In the genomic region with DNA sequence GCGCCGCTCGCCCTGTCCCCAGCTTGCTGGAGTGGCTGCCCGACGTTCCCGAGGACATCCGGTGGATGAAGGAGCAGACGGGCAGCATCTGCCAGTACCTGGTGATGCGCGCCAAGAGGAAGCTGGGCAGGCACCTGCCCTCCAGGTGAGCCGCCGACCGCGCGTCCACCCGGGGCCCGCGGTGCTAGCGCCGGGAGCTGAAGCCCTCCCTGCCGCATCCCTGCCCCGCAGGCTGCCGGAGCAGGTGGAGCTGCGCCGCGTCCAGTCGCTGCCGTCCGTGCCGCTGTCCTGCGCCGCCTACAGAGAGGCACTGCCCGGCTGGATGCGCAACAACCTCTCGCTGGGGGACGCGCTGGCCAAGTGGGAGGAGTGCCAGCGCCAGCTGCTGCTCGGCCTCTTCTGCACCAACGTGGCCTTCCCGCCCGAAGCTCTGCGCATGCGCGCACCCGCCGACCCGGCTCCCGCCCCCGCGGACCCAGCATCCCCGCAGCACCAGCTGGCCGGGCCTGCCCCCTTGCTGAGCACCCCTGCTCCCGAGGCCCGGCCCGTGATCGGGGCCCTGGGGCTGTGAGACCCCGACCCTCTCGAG, we compare ENCODE assay signal across 16 cellular contexts. TPM values are rescaled to one million over a fixed set of nuclear protein-coding genes. Genes with fewer than 3 reads are reported as not detected.
A peak's percentile ranks its signal among the peaks of the same experiment; 100 is the strongest.
DNase-seq lines count a peak whose midpoint lies in the region; ATAC-seq and TF ChIP-seq lines count a peak whose summit lies in the region.
"Had no signal": no experiment of that assay in that cellular context is flagged by ENCODE, and none has a peak within 500 bp of the region (broad histone marks: within the 10 kb centered on the region; RNA-seq: fewer than 3 reads in every experiment).

No MANE protein-coding gene starts in this region.

- DNase-seq in NCI-H524 (lab: John Stamatoyannopoulos, UW), result peak; percentile 46 to 82
- peak; percentile 81 for DNase-seq in colonic mucosa
- peak; percentile 80 for DNase-seq in spleen
- DNase-seq in C1 segment of cervical spinal cord (lab: John Stamatoyannopoulos, UW), result no peak
- DNase-seq in AG08396 (ENCODE audit: low spot score), result no peak
- DNase-seq: CD4-positive, alpha-beta memory T cell; H7; Karpas-422; naive B cell; NCI-H2227 treated with DMSO at 0.1 percent for 48 hours; stimulated activated CD4-positive, alpha-beta T cell treated with anti-CD3 and anti-CD28 coated beads, Interleukin-4, amount 100 ng/mL, for 1 hour had no signal

- no peak overlapping the region for H3K9ac ChIP-seq in HUES6 (ENCODE audit: low read length)
- peak overlapping the region; percentile 13 to 84 for H3K9ac ChIP-seq in colonic mucosa (ENCODE audit: low read depth in 2 of 2, low read length in 2 of 2)

- no peak for TF ChIP-seq CTCF in colonic mucosa (IDR thresholded peaks at IDR 0.05)
- TF ChIP-seq CTCF in spleen (IDR thresholded peaks at IDR 0.05 in 8 of 11, conservative IDR thresholded peaks at IDR 0.05 in 3 of 11), result no peak

- H3K4me1 ChIP-seq in HUES6 (ENCODE audit: control insufficient read depth, insufficient read depth, low read length), result peaks cover 21% of the 10 kb centered on the region
- H3K4me1 ChIP-seq in colonic mucosa, result peaks cover 46% of the 10 kb centered on the region
- peaks cover 42 to 93% (median 73%) of the 10 kb centered on the region in 6 donors for H3K4me1 ChIP-seq in spleen

- 86 to 96% (median 92%) methylated on average over 34 to 59 of the region's 59 CpGs for WGBS in spleen, 5 donors

- intact Hi-C loops in colonic mucosa (cut with DNase I) (no loop called here), spleen (cut with DNase I; ENCODE audit: low total_unique reads) (no loop called here)

- H3K36me3 ChIP-seq in HUES6 (ENCODE audit: control insufficient read depth, insufficient read depth, low read length) (peaks cover 16% of the 10 kb centered on the region; the same call in 1 of the 2 replicates), colonic mucosa (peaks cover 7% of the 10 kb centered on the region), spleen (peaks cover 0 to 49% (median 34%) of the 10 kb centered on the region in 6 donors)

- peak overlapping the region; percentile 14; the same call in 1 of the 2 replicates for H3K4me3 ChIP-seq in HUES6 (ENCODE audit: low read depth, low read length)
- no peak overlapping the region for H3K4me3 ChIP-seq in colonic mucosa
- H3K4me3 ChIP-seq in spleen, result no peak overlapping the region
- H3K4me3 ChIP-seq: hepatocyte had no signal

- no peaks in the 10 kb centered on the region for H3K9me3 ChIP-seq in HUES6 (ENCODE audit: control insufficient read depth, insufficient read depth, low read depth, low read length)
- H3K9me3 ChIP-seq in colonic mucosa, result no peaks in the 10 kb centered on the region
- no peaks in the 10 kb centered on the region for H3K9me3 ChIP-seq in spleen

- H3K27ac ChIP-seq in HUES6 (ENCODE audit: low read depth, low read length) (no peak overlapping the region), colonic mucosa (peak overlapping the region; percentile 93), spleen (no peak overlapping the region)
- H3K27ac ChIP-seq: epithelial cell of prostate, hepatocyte had no signal

- no peak for TF ChIP-seq POLR2A in spleen (IDR thresholded peaks at IDR 0.05)

- no peak for ATAC-seq in GM18520 (IDR thresholded peaks at IDR 0.05; ENCODE audit: unreplicated experiment)
- ATAC-seq: stimulated activated effector memory CD8-positive, alpha-beta T cell treated with anti-CD3 and anti-CD28 coated beads, Interleukin-12 subunit alpha, Interleukin-12 subunit beta, amount 100 ng/mL, for 72 hours had no signal

- peaks cover 43% of the 10 kb centered on the region for H3K27me3 ChIP-seq in HUES6 (ENCODE audit: control insufficient read depth, insufficient read depth, low read length)
- H3K27me3 ChIP-seq in colonic mucosa, result peaks cover 6% of the 10 kb centered on the region
- peaks cover 0 to 28% (median 7%) of the 10 kb centered on the region in 7 donors for H3K27me3 ChIP-seq in spleen (replicated peaks in 1 of 7)

RNA-seq across cellular contexts. Expression of gene CRACR2B, which starts 3.3 kb away (rescaled TPM):
- total RNA-seq in colonic mucosa, result 100 to 1,000 TPM in 1 of 2 donors, 10 to 100 TPM in 1; 97.3 to 108 TPM
- 10 to 100 TPM; 10.2 to 28.0 (median 15.3) TPM for total RNA-seq in spleen
- polyA plus RNA-seq in spleen, result 10 to 100 TPM in 2 of 3 donors, 1 to 10 TPM in 1; 6.1 to 34.1 (median 12.6) TPM
- polyA plus RNA-seq: CD4-positive, alpha-beta memory T cell had no signal

RNA-seq across cellular contexts. Expression of gene PNPLA2, which starts 5.7 kb away (rescaled TPM):
- total RNA-seq in colonic mucosa (100 to 1,000 TPM; 139 to 155 TPM), spleen (100 to 1,000 TPM in 5 of 7 donors, 10 to 100 TPM in 2; 65.8 to 131 (median 113) TPM)
- 100 to 1,000 TPM in 1 of 3 donors, 10 to 100 TPM in 2; 46.3 to 103 (median 75.0) TPM for polyA plus RNA-seq in spleen

RNA-seq across cellular contexts. Expression of gene CD151, which starts 8.4 kb away (rescaled TPM):
- total RNA-seq in colonic mucosa (100 to 1,000 TPM; 371 to 396 TPM), spleen (100 to 1,000 TPM in 3 of 7 donors, 10 to 100 TPM in 4; 69.7 to 142 (median 80.1) TPM)
- polyA plus RNA-seq in spleen, result 100 to 1,000 TPM in 1 of 3 donors, 10 to 100 TPM in 2; 38.0 to 111 (median 82.8) TPM

RNA-seq across cellular contexts. Expression of gene RPLP2, which starts 14.6 kb away (rescaled TPM):
- total RNA-seq in colonic mucosa (1,000 to 10,000 TPM; 2,068 to 2,303 TPM), spleen (1,000 to 10,000 TPM in 4 of 7 donors, 100 to 1,000 TPM in 3; 514 to 2,829 (median 2,309) TPM)
- polyA plus RNA-seq in spleen, result 1,000 to 10,000 TPM; 3,174 to 3,944 (median 3,784) TPM

RNA-seq across cellular contexts. Expression of gene POLR2L, which starts 17.9 kb away (rescaled TPM):
- 100 to 1,000 TPM in 1 of 2 donors, 10 to 100 TPM in 1; 77.4 to 181 TPM for total RNA-seq in colonic mucosa
- 10 to 100 TPM; 24.6 to 95.3 (median 62.5) TPM for total RNA-seq in spleen
- polyA plus RNA-seq in spleen, result 100 to 1,000 TPM in 1 of 3 donors, 10 to 100 TPM in 2; 55.2 to 131 (median 94.0) TPM

Comparison
In these comparisons a context has a peak if more than half of its experiments do, and no peak if none do; other contexts are left out.
1. DNase-seq: peak in NCI-H524 (2 of 2), colonic mucosa (single experiment) and spleen (single experiment); none in C1 segment of cervical spinal cord (0 of 14) and AG08396 (single experiment).